ENCODE assay signal across 14 cellular contexts in genomic region chr12:77615331-77615730, GRCh38.
A peak's percentile ranks its signal among the peaks of the same experiment; 100 is the strongest.
DNase-seq lines count a peak whose midpoint lies in the region; ATAC-seq and TF ChIP-seq lines count a peak whose summit lies in the region.
"Had no signal": no experiment of that assay in that cellular context is flagged by ENCODE, and none has a peak within 500 bp of the region (broad histone marks: within the 10 kb centered on the region; RNA-seq: fewer than 3 reads in every experiment).

No MANE protein-coding gene starts in this region.

- no peaks in the 10 kb centered on the region for H3K27me3 Mint-ChIP-seq in HFFc6 (ENCODE audit: insufficient read depth)
- H3K27me3 Mint-ChIP-seq: CD4-positive, CD25-positive, alpha-beta regulatory T cell had no signal

- no peak for ATAC-seq in Panc1
- ATAC-seq: K562, left ventricle myocardium superior had no signal

- no peaks in the 10 kb centered on the region for H3K4me1 ChIP-seq in Panc1 (ENCODE audit: control insufficient read depth, insufficient read depth, low read length)

- H3K27me3 ChIP-seq in Panc1 (ENCODE audit: control insufficient read depth, insufficient read depth, low read length), result no peaks in the 10 kb centered on the region
- H3K27me3 ChIP-seq: ovary had no signal

- peaks cover 13% of the 10 kb centered on the region; the same call in 1 of the 2 replicates for H3K9me3 Mint-ChIP-seq in HFFc6

- intact Hi-C loops in Panc1 (cut with micrococcal nuclease; ENCODE audit: unreplicated experiment), result no loop called here

- H3K4me3 Mint-ChIP-seq in HFFc6, result no peak overlapping the region
- H3K4me3 Mint-ChIP-seq: CD4-positive, CD25-positive, alpha-beta regulatory T cell had no signal

- no peaks in the 10 kb centered on the region; the same call in 1 of the 2 replicates for H3K36me3 Mint-ChIP-seq in HFFc6 (ENCODE audit: low read depth)
- H3K36me3 Mint-ChIP-seq: CD4-positive, CD25-positive, alpha-beta regulatory T cell had no signal

- CTCF ChIA-PET in Panc1 (lab: Charles Lee), result no interaction called here

- H3K4me3 ChIP-seq in Panc1 (ENCODE audit: low read depth in 2 of 2, low read length in 2 of 2) (no peak overlapping the region), fibroblast of pulmonary artery (replicated peaks; ENCODE audit: low read depth, low read length) (no peak overlapping the region)
- H3K4me3 ChIP-seq: K562, ovary had no signal

- 0 out of 2 replicates have a peak, but pooled peaks cover 4% of the 10 kb centered on the region for H3K9me3 ChIP-seq in Panc1 (ENCODE audit: control insufficient read depth, insufficient read depth, low read depth, low read length)
- H3K9me3 ChIP-seq: ovary had no signal

- no peaks in the 10 kb centered on the region for H3K36me3 ChIP-seq in Panc1 (ENCODE audit: control insufficient read depth, insufficient read depth, low read length)
- H3K36me3 ChIP-seq: ovary had no signal

- POLR2A ChIA-PET in Panc1 (lab: Charles Lee), result no interaction called here

- BruUV-seq in Panc1 (replicated peaks; lab: Mats Ljungman, UMichigan), result no TSS peak

- TF ChIP-seq CTCF in C4-2B (conservative IDR thresholded peaks at IDR 0.05), result peak; percentile 60
- peak; percentile 69 for TF ChIP-seq CTCF in HFFc6 (IDR thresholded peaks at IDR 0.05)
- TF ChIP-seq CTCF in Panc1 (IDR thresholded peaks at IDR 0.05), result peak; percentile 9; the same call in 1 of the 2 replicates
- TF ChIP-seq CTCF in fibroblast of pulmonary artery (IDR thresholded peaks at IDR 0.05; ENCODE audit: low read length, missing control alignments), result peak; percentile 40

- no peak overlapping the region for H3K27ac Mint-ChIP-seq in HFFc6
- H3K27ac Mint-ChIP-seq: CD4-positive, CD25-positive, alpha-beta regulatory T cell had no signal

- H3K27ac ChIP-seq in C4-2B (no peak overlapping the region), Panc1 (ENCODE audit: low read length) (no peak overlapping the region)
- H3K27ac ChIP-seq: ovary had no signal

- H3K4me1 Mint-ChIP-seq in HFFc6 (ENCODE audit: low read depth), result no peaks in the 10 kb centered on the region
- H3K4me1 Mint-ChIP-seq: CD4-positive, CD25-positive, alpha-beta regulatory T cell had no signal

- in situ Hi-C loops in Panc1 (cut with HindIII; ENCODE audit: low pct_unique_long_range_greater_than_20kb, low sequenced_read_pairs), result no loop called here

- peak; percentile 2 for DNase-seq in HFFc6
- DNase-seq in Panc1 (ENCODE audit: low read depth, low spot score), result no peak
- DNase-seq in fibroblast of pulmonary artery (ENCODE audit: low read depth), result peak; percentile 17
- no peak for DNase-seq in NCI-H1092 (lab: John Stamatoyannopoulos, UW)
- DNase-seq in NCI-H510A (lab: John Stamatoyannopoulos, UW), result no peak
- DNase-seq in activated CD4-positive, CD25-positive, alpha-beta regulatory T cell treated with anti-CD3 and anti-CD28 coated beads, Interleukin-2, amount 50 U/mL, for 72 hours, result no peak
- no peak for DNase-seq in activated CD4-positive, alpha-beta T cell treated with anti-CD3 and anti-CD28 coated beads, Interleukin-2, amount 50 U/mL, for 4 hours
- DNase-seq: activated CD8-positive, alpha-beta memory T cell treated with anti-CD3 and anti-CD28 coated beads, Interleukin-2, amount 50 U/mL, for 48 hours; CD4-positive, CD25-positive, alpha-beta regulatory T cell; left ventricle myocardium superior; ovary; stimulated activated CD4-positive, alpha-beta T cell treated with anti-CD3 and anti-CD28 coated beads, Interleukin-4, amount 100 ng/mL, for 1 hour had no signal

Comparison
In these comparisons a context has a peak if more than half of its experiments do, and no peak if none do; other contexts are left out.
1. CTCF ChIP-seq: peak in every context shown above with its lines; median percentile 69 in HFFc6; 60 in C4-2B; 40 in fibroblast of pulmonary artery; 9 in Panc1.
2. DNase-seq: peak in HFFc6 (single experiment) and fibroblast of pulmonary artery (single experiment); none in Panc1 (single experiment), NCI-H1092 (single experiment), NCI-H510A (single experiment), activated CD4-positive, CD25-positive, alpha-beta regulatory T cell treated with anti-CD3 and anti-CD28 coated beads, Interleukin-2, amount 50 U/mL, for 72 hours (single experiment) and activated CD4-positive, alpha-beta T cell treated with anti-CD3 and anti-CD28 coated beads, Interleukin-2, amount 50 U/mL, for 4 hours (0 of 2).